Comparison of ENCODE assay signal across 9 cellular contexts in genomic region chr1:94044290-94044790, GRCh38.
DNase-seq lines count a peak whose midpoint lies in the region; ATAC-seq, FAIRE-seq and TF ChIP-seq lines count a peak whose summit lies in the region.
"Had no signal": no experiment of that assay in that cellular context is flagged by ENCODE, and none has a peak within 500 bp of the region (broad histone marks: within the 10 kb centered on the region; RNA-seq: fewer than 3 reads in every experiment).

No MANE protein-coding gene starts in this region.

- peak; percentile 28 for ATAC-seq in GM12878
- peak; percentile 48 for ATAC-seq in left lobe of liver
- ATAC-seq in GM21360 (IDR thresholded peaks at IDR 0.05; ENCODE audit: unreplicated experiment), result no peak

- BruUV-seq in GM12878 (replicated peaks; lab: Mats Ljungman, UMichigan), result no TSS peak

- TF ChIP-seq CTCF in GM12878 (IDR thresholded peaks at IDR 0.05 in 2 of 3, conservative IDR thresholded peaks at IDR 0.05 in 1 of 3; ENCODE audit: control insufficient read depth in 2 of 3, extremely low read depth in 1 of 3, insufficient read depth in 1 of 3, low read depth in 3 of 3, low read length in 3 of 3), result no peak

- H3K9me3 ChIP-seq in GM12878 (replicated peaks; ENCODE audit: control insufficient read depth, insufficient read depth, low read length), result no peaks in the 10 kb centered on the region
- H3K9me3 ChIP-seq in subcutaneous abdominal adipose tissue (ENCODE audit: control insufficient read depth in 5 of 5, low read length in 5 of 5), result no peaks in the 10 kb centered on the region

- SMC1A ChIA-PET in GM12878 (lab: Charles Lee; ENCODE audit: uncharacterized antibody, unreplicated experiment), result interaction anchor here (0.6 to 1.4 kb wide), 4 partner anchors 14 to 427 kb away, joined by 3 to 4 read pairs (median 3); no protein-coding TSS in a partner anchor

- intact Hi-C loops in GM12878 (cut with micrococcal nuclease; ENCODE audit: unreplicated experiment), result no loop called here

- TF ChIP-seq EP300 in GM12878 (IDR thresholded peaks at IDR 0.05; ENCODE audit: borderline replicate concordance in 1 of 2, control insufficient read depth in 1 of 2, low read depth in 2 of 2, low read length in 2 of 2), result no peak

- no peaks in the 10 kb centered on the region for H3K36me3 ChIP-seq in GM12878 (ENCODE audit: control insufficient read depth in 2 of 2, insufficient read depth in 2 of 2, low read length in 1 of 2)
- no peaks in the 10 kb centered on the region for H3K36me3 ChIP-seq in subcutaneous abdominal adipose tissue (ENCODE audit: control insufficient read depth in 5 of 5, insufficient read depth in 5 of 5, low read length in 5 of 5)

- no peak overlapping the region; the same call in none of the 2 replicates for H2AFZ ChIP-seq in GM12878 (ENCODE audit: control insufficient read depth, low read depth, low read length)

- TF ChIP-seq POLR2A in GM12878 (IDR thresholded peaks at IDR 0.05; ENCODE audit: low read depth, low read length), result no peak

- H3K27me3 ChIP-seq in GM12878 (replicated peaks in 1 of 2; ENCODE audit: control insufficient read depth in 2 of 2, insufficient read depth in 2 of 2, low read length in 1 of 2) (no peaks in the 10 kb centered on the region), subcutaneous abdominal adipose tissue (ENCODE audit: control insufficient read depth in 5 of 5, insufficient read depth in 4 of 5, low read length in 5 of 5) (no peaks in the 10 kb centered on the region)

- DNase-seq in MV-4-11 (lab: John Stamatoyannopoulos, UW) (peak; percentile 33), GM12878 (ENCODE audit: low read depth, low spot score) (no peak), left lobe of liver (ENCODE audit: low spot score) (peak; percentile 63), KG1 (lab: John Stamatoyannopoulos, UW) (no peak), DMS114 treated with DMSO at 0.1 percent for 48 hours (lab: John Stamatoyannopoulos, UW; ENCODE audit: unreplicated experiment) (no peak)
- no peak for DNase-seq in activated CD4-positive, alpha-beta T cell treated with anti-CD3 and anti-CD28 coated beads, Interleukin-2, amount 50 U/mL, for 4 hours
- DNase-seq: activated gamma-delta T cell had no signal

- in situ Hi-C loops in GM12878 (cut with MboI), result no loop called here

- H3K27ac ChIP-seq in GM12878 (ENCODE audit: control insufficient read depth, insufficient read depth) (no peak overlapping the region), subcutaneous abdominal adipose tissue (ENCODE audit: low read depth, low read length) (peak overlapping the region; percentile 78)

- no peaks in the 10 kb centered on the region for H3K4me1 ChIP-seq in GM12878 (ENCODE audit: control insufficient read depth, insufficient read depth, low read length)
- peaks cover 17 to 69% (median 47%) of the 10 kb centered on the region in 5 donors for H3K4me1 ChIP-seq in subcutaneous abdominal adipose tissue (ENCODE audit: control insufficient read depth in 5 of 5, insufficient read depth in 5 of 5, low read length in 5 of 5)

- CTCF ChIA-PET in GM12878 (lab: Yijun Ruan, JAX), result interaction anchor here (0.6 to 6.3 kb wide), 2 partner anchors 291 to 437 kb away, joined by 6 to 50 read pairs; no protein-coding TSS in a partner anchor

- 0 out of 2 replicates have a peak, but pooled peaks cover 4% of the 10 kb centered on the region for H4K20me1 ChIP-seq in GM12878 (ENCODE audit: control insufficient read depth, insufficient read depth)

- TF ChIP-seq RAD21 in GM12878 (IDR thresholded peaks at IDR 0.05; ENCODE audit: insufficient read depth, low read depth, low read length), result no peak

- RAD21 ChIA-PET in GM12878 (lab: Charles Lee; ENCODE audit: unreplicated experiment), result interaction anchor here (1.6 kb wide), 1 partner anchor 18 kb away, joined by 3 read pairs; no protein-coding TSS in a partner anchor

- no peak overlapping the region for H3K4me2 ChIP-seq in GM12878 (ENCODE audit: control insufficient read depth, insufficient read depth)

- no peaks in the 10 kb centered on the region for H3K79me2 ChIP-seq in GM12878 (ENCODE audit: control insufficient read depth, insufficient read depth, low read length)

- H3K9ac ChIP-seq in GM12878 (ENCODE audit: control insufficient read depth, insufficient read depth, low read length), result no peak overlapping the region
- H3K9ac ChIP-seq in subcutaneous abdominal adipose tissue (ENCODE audit: low read length in 5 of 5), result no peak overlapping the region

- POLR2A ChIA-PET in GM12878 (lab: Charles Lee), result interaction anchor here (0.6 kb wide), 1 partner anchor 378 kb away, joined by 3 read pairs; no protein-coding TSS in a partner anchor

- H3K4me3 ChIP-seq in GM12878, result no peak overlapping the region
- H3K4me3 ChIP-seq in subcutaneous abdominal adipose tissue (ENCODE audit: low read depth in 1 of 5, low read length in 5 of 5), result peak overlapping the region in 3 of 5 donors; percentile 24 to 48 (median 34)

- WGBS in GM12878 (ENCODE audit: insufficient coverage, insufficient replicate concordance, low lambda C conversion rate, missing lambda C conversion rate), result 52% methylated on average over 9 of the region's 9 CpGs

- no peak for FAIRE-seq in GM12878 (lab: Jason Lieb, UNC)

TF ChIP-seq in GM12878, 131 proteins besides CTCF, POLR2A, EP300 and RAD21:
- no peak for TF ChIP-seq NFIC (IDR thresholded peaks at IDR 0.05; ENCODE audit: low read depth, low read length)
- TF ChIP-seq ZBTB11 (CRISPR knock-in tag; IDR thresholded peaks at IDR 0.05), result peak; percentile 73
- TF ChIP-seq GABPA (IDR thresholded peaks at IDR 0.05; ENCODE audit: low read depth), result 0 out of 2 replicates have a peak, but pooled peaks have one; percentile 38

Comparison
In these comparisons a context has a peak if more than half of its experiments do, and no peak if none do; other contexts are left out.
1. DNase-seq: peak in MV-4-11 (single experiment) and left lobe of liver (single experiment); none in GM12878 (single experiment), KG1 (single experiment), DMS114 treated with DMSO at 0.1 percent for 48 hours (single experiment) and activated CD4-positive, alpha-beta T cell treated with anti-CD3 and anti-CD28 coated beads, Interleukin-2, amount 50 U/mL, for 4 hours (0 of 2).